In genomic region chr15:77014137-77015081, GRCh38 we compare ENCODE assay signal across 8 cellular contexts. TPM values are rescaled to one million over a fixed set of nuclear protein-coding genes. Genes with fewer than 3 reads are reported as not detected.
A peak's percentile ranks its signal among the peaks of the same experiment; 100 is the strongest.
DNase-seq lines count a peak whose midpoint lies in the region; TF ChIP-seq lines count a peak whose summit lies in the region.

No MANE protein-coding gene starts in this region.

- peak overlapping the region in 1 of 2 donors; percentile 33 for H3K4me3 ChIP-seq in CD4-positive, alpha-beta memory T cell (ENCODE audit: low read length in 2 of 2)
- no peak overlapping the region for H3K4me3 ChIP-seq in MG63

- H3K36me3 Mint-ChIP-seq in CD4-positive, alpha-beta memory T cell: peaks cover 6 to 54% of the 10 kb centered on the region in 2 donors

- H3K36me3 ChIP-seq in CD4-positive, alpha-beta memory T cell (ENCODE audit: insufficient read depth, low read length): peaks cover 28% of the 10 kb centered on the region
- H3K36me3 ChIP-seq in KOPT-K1 (ENCODE audit: insufficient read depth, low read length) (peaks cover under 1% of the 10 kb centered on the region; the same call in 1 of the 2 replicates), MG63 (no peaks in the 10 kb centered on the region)

- H3K27me3 Mint-ChIP-seq in CD4-positive, alpha-beta memory T cell: peaks cover 0 to 2% of the 10 kb centered on the region in 2 donors

- H3K27me3 ChIP-seq in CD4-positive, alpha-beta memory T cell (ENCODE audit: insufficient read depth, low read length): no peaks in the 10 kb centered on the region
- no peaks in the 10 kb centered on the region for H3K27me3 ChIP-seq in MG63

- TF ChIP-seq CTCF in GM20000 (IDR thresholded peaks at IDR 0.05; ENCODE audit: extremely low read depth, missing control alignments): no peak

- peaks cover 47 to 98% (median 72%) of the 10 kb centered on the region in 4 donors for H3K4me1 Mint-ChIP-seq in CD4-positive, alpha-beta memory T cell

- H3K4me3 Mint-ChIP-seq in CD4-positive, alpha-beta memory T cell: peak overlapping the region; percentile 74 to 94 (median 83)

- no peaks in the 10 kb centered on the region for H3K9me3 ChIP-seq in CD4-positive, alpha-beta memory T cell (ENCODE audit: control insufficient read depth in 1 of 2, low read length in 2 of 2)
- H3K9me3 ChIP-seq in KOPT-K1 (ENCODE audit: insufficient read depth, low read length, poor library complexity, severe bottlenecking) (no peaks in the 10 kb centered on the region), MG63 (no peaks in the 10 kb centered on the region)

- H3K9me3 Mint-ChIP-seq in CD4-positive, alpha-beta memory T cell: no peaks in the 10 kb centered on the region

- intact Hi-C loops in CD4-positive, alpha-beta memory T cell (cut with micrococcal nuclease): loop anchor here (10.0 kb wide), 1 partner anchor 410 kb away; the partner anchor contains the start of genes HMG20A and PEAK1

- DNase-seq in CD4-positive, alpha-beta memory T cell: no peak
- DNase-seq in GM20000 (ENCODE audit: low spot score) (peak; percentile 73), globus pallidus (ENCODE audit: low spot score) (peak; percentile 13), glomerular visceral epithelial cell (ENCODE audit: extremely low spot score) (no peak), NCI-H1436 treated with DMSO at 0.1 percent for 48 hours (lab: John Stamatoyannopoulos, UW) (no peak), OCI-M2 (lab: John Stamatoyannopoulos, UW; ENCODE audit: unreplicated experiment) (no peak), MG63 (no peak)

- CTCF ChIA-PET in CD4-positive, alpha-beta memory T cell (lab: Charles Lee; ENCODE audit: partially characterized antibody): interaction anchor here (1.9 to 3.5 kb wide), 5 partner anchors 8 to 41 kb away, joined by 5 to 35 read pairs (median 13); partner anchors contain the start of gene PSTPIP1

- POLR2A ChIA-PET in CD4-positive, alpha-beta memory T cell (lab: Charles Lee; ENCODE audit: partially characterized antibody): interaction anchor here (1.4 to 17.8 kb wide), 8 partner anchors 9 to 83 kb away, joined by 5 to 472 read pairs (median 8); partner anchors contain the start of genes PSTPIP1 and RCN2

- peak overlapping the region; percentile 82 to 100 (median 95) for H3K27ac Mint-ChIP-seq in CD4-positive, alpha-beta memory T cell

- H3K27ac ChIP-seq in CD4-positive, alpha-beta memory T cell (ENCODE audit: low read depth, low read length): peak overlapping the region; percentile 67
- peak overlapping the region; percentile 46 for H3K27ac ChIP-seq in KOPT-K1 (ENCODE audit: low read depth, low read length, poor library complexity, severe bottlenecking)

- H3K4me1 ChIP-seq in CD4-positive, alpha-beta memory T cell (ENCODE audit: insufficient read depth, low read length): peaks cover 99% of the 10 kb centered on the region

RNA-seq across cellular contexts. Expression of gene PSTPIP1, which starts 19.5 kb away (rescaled TPM):
- 100 to 1,000 TPM; 225 to 233 TPM for total RNA-seq in CD4-positive, alpha-beta memory T cell
- polyA plus RNA-seq in CD4-positive, alpha-beta memory T cell: 10 to 100 TPM; 62.4 to 63.3 TPM
- not detected in 2 replicates for total RNA-seq in MG63 (2014; rRNA removed; shearing (Covaris generic); ENCODE audit: low replicate concordance)

RNA-seq across cellular contexts. Expression of gene TSPAN3, which starts 56.5 kb away (rescaled TPM):
- total RNA-seq in CD4-positive, alpha-beta memory T cell: 10 to 100 TPM; 13.3 to 14.3 TPM
- 10 to 100 TPM; 35.7 to 35.9 TPM for polyA plus RNA-seq in CD4-positive, alpha-beta memory T cell
- total RNA-seq in MG63 (2014; rRNA removed; shearing (Covaris generic); ENCODE audit: low replicate concordance): 239 and 258 TPM in 2 replicates

Comparison
In these comparisons a context has a peak if more than half of its experiments do, and no peak if none do; other contexts are left out.
1. DNase-seq: peak in GM20000 (single experiment) and globus pallidus (single experiment); none in CD4-positive, alpha-beta memory T cell (0 of 5), glomerular visceral epithelial cell (single experiment), NCI-H1436 treated with DMSO at 0.1 percent for 48 hours (single experiment), OCI-M2 (single experiment) and MG63 (single experiment).
2. RNA of gene PSTPIP1, which starts 19.5 kb away (total RNA-seq): 225 to 233 TPM in CD4-positive, alpha-beta memory T cell; not detected in MG63; every median in the first group is over 100 times any median in the second.
3. RNA of gene TSPAN3, which starts 56.5 kb away (total RNA-seq): 239 to 258 TPM in MG63; 13.3 to 14.3 TPM in CD4-positive, alpha-beta memory T cell; every median in the first group is over 10 times any median in the second.